1 cellular context compared by ENCODE assay signal in the genomic region with DNA sequence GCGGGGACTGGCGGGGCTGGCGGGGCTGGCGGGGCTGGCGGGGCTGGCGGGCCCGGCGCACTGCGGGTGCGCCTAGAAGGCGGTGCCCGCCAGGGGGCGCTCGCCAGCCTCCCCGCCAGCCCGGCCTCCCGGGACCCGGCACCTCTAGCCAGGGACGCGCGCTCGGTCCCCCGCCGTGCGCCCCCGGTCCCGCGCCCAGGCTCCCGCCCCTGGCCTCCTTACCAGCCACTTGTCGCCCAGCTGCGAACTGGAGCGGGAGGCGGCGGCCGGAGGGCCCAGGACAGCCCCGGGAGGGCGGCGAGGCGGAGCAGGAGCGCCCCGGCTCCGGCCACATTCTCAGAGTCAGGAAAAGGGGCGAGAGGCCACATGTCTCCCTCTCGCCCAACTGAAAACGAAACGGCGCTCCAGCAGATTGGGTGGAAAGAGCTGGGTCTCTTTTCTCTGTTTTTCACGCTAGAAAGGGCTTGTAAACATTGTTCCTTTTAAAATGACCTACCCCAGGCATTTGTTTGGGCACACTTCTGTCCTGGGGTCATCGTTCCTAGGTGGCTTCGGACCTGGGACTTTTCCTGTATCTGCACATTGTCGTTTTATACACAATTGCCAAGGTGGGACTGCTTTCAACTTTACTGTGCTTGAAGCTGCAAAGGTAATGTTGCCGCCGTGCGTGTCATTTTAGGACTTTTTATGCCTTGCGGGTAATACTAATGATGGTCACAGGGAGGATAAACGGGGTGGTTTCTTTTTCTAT.
TF ChIP-seq lines count a peak whose summit lies in the region.

No MANE protein-coding gene starts in this region.

TF ChIP-seq in K562, 482 proteins besides CTCF, POLR2A, EP300 and RAD21 (continued from another document and continues in another):
- TF ChIP-seq, protein P1, sequence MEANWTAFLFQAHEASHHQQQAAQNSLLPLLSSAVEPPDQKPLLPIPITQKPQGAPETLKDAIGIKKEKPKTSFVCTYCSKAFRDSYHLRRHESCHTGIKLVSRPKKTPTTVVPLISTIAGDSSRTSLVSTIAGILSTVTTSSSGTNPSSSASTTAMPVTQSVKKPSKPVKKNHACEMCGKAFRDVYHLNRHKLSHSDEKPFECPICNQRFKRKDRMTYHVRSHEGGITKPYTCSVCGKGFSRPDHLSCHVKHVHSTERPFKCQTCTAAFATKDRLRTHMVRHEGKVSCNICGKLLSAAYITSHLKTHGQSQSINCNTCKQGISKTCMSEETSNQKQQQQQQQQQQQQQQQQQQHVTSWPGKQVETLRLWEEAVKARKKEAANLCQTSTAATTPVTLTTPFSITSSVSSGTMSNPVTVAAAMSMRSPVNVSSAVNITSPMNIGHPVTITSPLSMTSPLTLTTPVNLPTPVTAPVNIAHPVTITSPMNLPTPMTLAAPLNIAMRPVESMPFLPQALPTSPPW (CRISPR knock-in tag; IDR thresholded peaks at IDR 0.05): peak; percentile 76
- TF ChIP-seq ETV1 (tag; conservative IDR thresholded peaks at IDR 0.05; ENCODE audit: low read depth): 0 out of 2 replicates have a peak, but pooled peaks have one; percentile 5
- TF ChIP-seq CHD7 (IDR thresholded peaks at IDR 0.05; ENCODE audit: low read depth, low read length): no peak
- no peak for TF ChIP-seq ZNF253 (CRISPR knock-in tag; conservative IDR thresholded peaks at IDR 0.05)
- no peak for TF ChIP-seq ZKSCAN3 (CRISPR knock-in tag; IDR thresholded peaks at IDR 0.05)
- TF ChIP-seq NFE2L1 (tag; IDR thresholded peaks at IDR 0.05; ENCODE audit: borderline replicate concordance, low read depth): no peak
- 0 out of 2 replicates have a peak, but pooled peaks have one; percentile 35 for TF ChIP-seq CBX1 (IDR thresholded peaks at IDR 0.05; ENCODE audit: low read depth)
- TF ChIP-seq MTA1 (IDR thresholded peaks at IDR 0.05; ENCODE audit: borderline replicate concordance): no peak
- TF ChIP-seq ZNF584 (CRISPR knock-in tag; IDR thresholded peaks at IDR 0.05; ENCODE audit: low read depth): no peak
- no peak for TF ChIP-seq HNRNPLL (IDR thresholded peaks at IDR 0.05; ENCODE audit: low read depth, low read length, poor library complexity, severe bottlenecking)
- no peak for TF ChIP-seq MCM7 (IDR thresholded peaks at IDR 0.05)
- no peak for TF ChIP-seq ZC3H4 (CRISPR knock-in tag; IDR thresholded peaks at IDR 0.05; ENCODE audit: borderline replicate concordance)
- no peak for TF ChIP-seq SRF (CRISPR knock-in tag; IDR thresholded peaks at IDR 0.05)
- 0 out of 2 replicates have a peak, but pooled peaks have one; percentile 53 for TF ChIP-seq RBM14 (IDR thresholded peaks at IDR 0.05; ENCODE audit: borderline replicate concordance, insufficient read depth, low read depth, low read length)
- TF ChIP-seq GMEB1 (CRISPR knock-in tag; IDR thresholded peaks at IDR 0.05): peak; percentile 63; the same call in 1 of the 2 replicates
- TF ChIP-seq ARHGAP35 (IDR thresholded peaks at IDR 0.05; ENCODE audit: partially characterized antibody): no peak
- TF ChIP-seq THRAP3 (IDR thresholded peaks at IDR 0.05; ENCODE audit: borderline replicate concordance): no peak
- TF ChIP-seq ZC3H11A (IDR thresholded peaks at IDR 0.05; ENCODE audit: low read depth, low read length): no peak
- no peak for TF ChIP-seq ZNF445 (CRISPR knock-in tag; IDR thresholded peaks at IDR 0.05; ENCODE audit: low read depth)
- no peak for TF ChIP-seq XRCC3 (IDR thresholded peaks at IDR 0.05)
- TF ChIP-seq ILF3 (IDR thresholded peaks at IDR 0.05; ENCODE audit: borderline replicate concordance): no peak
- TF ChIP-seq, protein P2, sequence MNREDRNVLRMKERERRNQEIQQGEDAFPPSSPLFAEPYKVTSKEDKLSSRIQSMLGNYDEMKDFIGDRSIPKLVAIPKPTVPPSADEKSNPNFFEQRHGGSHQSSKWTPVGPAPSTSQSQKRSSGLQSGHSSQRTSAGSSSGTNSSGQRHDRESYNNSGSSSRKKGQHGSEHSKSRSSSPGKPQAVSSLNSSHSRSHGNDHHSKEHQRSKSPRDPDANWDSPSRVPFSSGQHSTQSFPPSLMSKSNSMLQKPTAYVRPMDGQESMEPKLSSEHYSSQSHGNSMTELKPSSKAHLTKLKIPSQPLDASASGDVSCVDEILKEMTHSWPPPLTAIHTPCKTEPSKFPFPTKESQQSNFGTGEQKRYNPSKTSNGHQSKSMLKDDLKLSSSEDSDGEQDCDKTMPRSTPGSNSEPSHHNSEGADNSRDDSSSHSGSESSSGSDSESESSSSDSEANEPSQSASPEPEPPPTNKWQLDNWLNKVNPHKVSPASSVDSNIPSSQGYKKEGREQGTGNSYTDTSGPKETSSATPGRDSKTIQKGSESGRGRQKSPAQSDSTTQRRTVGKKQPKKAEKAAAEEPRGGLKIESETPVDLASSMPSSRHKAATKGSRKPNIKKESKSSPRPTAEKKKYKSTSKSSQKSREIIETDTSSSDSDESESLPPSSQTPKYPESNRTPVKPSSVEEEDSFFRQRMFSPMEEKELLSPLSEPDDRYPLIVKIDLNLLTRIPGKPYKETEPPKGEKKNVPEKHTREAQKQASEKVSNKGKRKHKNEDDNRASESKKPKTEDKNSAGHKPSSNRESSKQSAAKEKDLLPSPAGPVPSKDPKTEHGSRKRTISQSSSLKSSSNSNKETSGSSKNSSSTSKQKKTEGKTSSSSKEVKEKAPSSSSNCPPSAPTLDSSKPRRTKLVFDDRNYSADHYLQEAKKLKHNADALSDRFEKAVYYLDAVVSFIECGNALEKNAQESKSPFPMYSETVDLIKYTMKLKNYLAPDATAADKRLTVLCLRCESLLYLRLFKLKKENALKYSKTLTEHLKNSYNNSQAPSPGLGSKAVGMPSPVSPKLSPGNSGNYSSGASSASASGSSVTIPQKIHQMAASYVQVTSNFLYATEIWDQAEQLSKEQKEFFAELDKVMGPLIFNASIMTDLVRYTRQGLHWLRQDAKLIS (CRISPR knock-in tag; IDR thresholded peaks at IDR 0.05): no peak
- no peak for TF ChIP-seq TFAM (CRISPR knock-in tag; conservative IDR thresholded peaks at IDR 0.05)
- TF ChIP-seq BRF1 (IDR thresholded peaks at IDR 0.05; ENCODE audit: borderline replicate concordance, extremely low read depth, insufficient read length): no peak
- no peak for TF ChIP-seq NCOA2 (IDR thresholded peaks at IDR 0.05; ENCODE audit: partially characterized antibody in 2 of 2)
- no peak for TF ChIP-seq PTTG1 (tag; IDR thresholded peaks at IDR 0.05; ENCODE audit: low read depth)
- no peak for TF ChIP-seq BCL6 (CRISPR knock-in tag; IDR thresholded peaks at IDR 0.05)
